Comparison of ENCODE assay signal across 1 cellular context in the genomic region with DNA sequence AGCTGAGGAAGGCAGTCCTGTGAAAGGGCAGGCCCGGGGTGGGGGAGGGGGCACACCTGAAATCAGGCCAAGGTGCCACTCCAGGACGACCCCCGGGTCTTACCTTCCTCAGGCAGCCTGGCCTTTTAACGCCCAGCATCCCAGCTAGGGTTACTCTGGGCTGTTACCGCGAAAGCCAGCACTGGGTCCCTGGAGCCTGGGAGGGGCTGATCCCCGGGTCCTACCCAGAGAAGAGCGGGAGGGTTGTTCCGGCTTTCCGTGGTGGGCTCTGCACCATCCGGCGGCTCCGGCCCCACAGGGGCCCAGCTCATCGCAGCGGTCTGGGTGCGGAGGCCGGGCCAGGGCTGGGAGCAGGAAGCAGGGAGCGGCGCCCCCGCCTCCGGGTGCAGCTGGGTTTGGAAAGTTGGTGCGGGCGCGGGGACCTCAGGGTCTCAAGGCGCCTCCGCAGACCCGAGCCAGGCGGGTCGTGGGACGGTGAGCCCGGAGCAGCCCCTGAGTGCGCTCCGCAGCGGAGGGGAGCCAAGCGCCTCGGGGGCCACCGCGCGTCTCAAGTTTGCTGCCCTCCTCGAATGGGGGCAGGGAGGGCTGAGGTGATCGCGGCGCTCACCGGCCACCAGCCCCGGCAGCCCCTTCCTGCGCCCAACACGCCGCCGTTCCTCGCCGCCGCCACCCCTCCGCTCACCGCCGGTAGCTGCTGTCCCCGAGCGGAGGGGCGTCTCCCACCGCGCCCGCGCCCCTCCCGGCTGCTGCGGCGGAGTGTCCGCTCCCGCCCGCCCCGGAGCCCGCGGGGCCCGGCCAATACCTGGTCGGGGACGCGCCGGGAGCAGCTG.
TF ChIP-seq lines count a peak whose summit lies in the region.

No MANE protein-coding gene starts in this region.

TF ChIP-seq in H1, 55 proteins besides CTCF, POLR2A, EP300 and RAD21:
- TF ChIP-seq TAF7 (optimal IDR thresholded peaks at IDR 0.05; ENCODE audit: borderline replicate concordance, low read depth, low read length) (no peak), POU5F1 (IDR thresholded peaks at IDR 0.05; ENCODE audit: low read depth, low read length) (no peak), TAF1 (IDR thresholded peaks at IDR 0.05; ENCODE audit: low read depth, low read length) (no peak), ZNF274 (IDR thresholded peaks at IDR 0.05; ENCODE audit: borderline replicate concordance, extremely low read depth, low read length) (no peak), RXRA (IDR thresholded peaks at IDR 0.05; ENCODE audit: insufficient read depth, low read depth, low read length) (no peak), CEBPB (IDR thresholded peaks at IDR 0.05; ENCODE audit: low read depth, low read length) (no peak), CHD2 (IDR thresholded peaks at IDR 0.05; ENCODE audit: low read length) (no peak), JUN (IDR thresholded peaks at IDR 0.05; ENCODE audit: low read depth, low read length) (no peak), CHD7 (IDR thresholded peaks at IDR 0.05; ENCODE audit: insufficient replicate concordance, low read length) (no peak), EZH2 (IDR thresholded peaks at IDR 0.05; ENCODE audit: low read depth, low read length, severe bottlenecking) (peak; percentile 63), NRF1 (IDR thresholded peaks at IDR 0.05; ENCODE audit: low read depth, low read length) (no peak), SUZ12 (IDR thresholded peaks at IDR 0.05; ENCODE audit: low read length) (peak; percentile 72), SIRT6 (IDR thresholded peaks at IDR 0.05; ENCODE audit: low read length) (no peak), KDM4A (IDR thresholded peaks at IDR 0.05; ENCODE audit: low read depth, low read length, severe bottlenecking) (peak; percentile 92), ASH2L (IDR thresholded peaks at IDR 0.05; ENCODE audit: low read length) (peak; percentile 24), TCF12 (IDR thresholded peaks at IDR 0.05; ENCODE audit: low read depth, low read length) (no peak), SP4 (IDR thresholded peaks at IDR 0.05; ENCODE audit: low read length) (no peak), CHD1 (IDR thresholded peaks at IDR 0.05; ENCODE audit: low read depth, low read length) (no peak), GTF2F1 (IDR thresholded peaks at IDR 0.05; ENCODE audit: borderline replicate concordance, low read depth, low read length) (no peak), TBP (IDR thresholded peaks at IDR 0.05; ENCODE audit: low read depth, low read length) (no peak), KDM1A (IDR thresholded peaks at IDR 0.05; ENCODE audit: borderline replicate concordance, low read length) (no peak)
